Comparison of ENCODE assay signal across 25 cellular contexts in the genomic region with DNA sequence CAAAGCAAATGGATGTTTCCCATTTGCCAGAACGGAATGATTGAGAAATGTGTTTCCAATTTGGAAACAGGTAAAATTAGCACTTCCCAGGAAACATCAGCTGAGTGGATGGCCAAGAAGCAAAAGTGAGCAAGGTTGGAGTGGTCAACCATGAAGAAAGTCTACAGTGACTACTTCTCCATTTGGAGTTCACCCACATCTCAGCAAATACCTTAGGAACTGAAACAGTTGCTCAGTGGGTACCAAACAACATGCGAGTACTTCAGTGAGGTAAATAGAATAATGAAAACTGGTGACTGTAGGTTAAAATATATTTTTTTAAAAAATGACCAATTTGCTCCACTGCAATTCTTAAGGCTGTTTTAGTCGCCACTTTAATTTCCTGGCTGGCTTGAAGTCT. TPM values are rescaled to one million over a fixed set of nuclear protein-coding genes. Genes with fewer than 3 reads are reported as not detected.
"Had no signal": no experiment of that assay in that cellular context is flagged by ENCODE, and none has a peak within 500 bp of the region (broad histone marks: within the 10 kb centered on the region; RNA-seq: fewer than 3 reads in every experiment).

No MANE protein-coding gene starts in this region.

- H3K27ac ChIP-seq: left lung, lower lobe of right lung, ovary, right atrium auricular region, right lobe of liver, tibial nerve, uterus had no signal

- H3K4me1 Mint-ChIP-seq: nephron progenitor cell had no signal

- H3K36me3 ChIP-seq: left lung, lower lobe of right lung, ovary, right atrium auricular region, right lobe of liver, tibial nerve, uterus had no signal

- ATAC-seq: left colon, left lung, lower lobe of right lung, natural killer cell, right lobe of liver had no signal

- H3K27me3 Mint-ChIP-seq: progenitor cell of endocrine pancreas; stimulated activated naive CD8-positive, alpha-beta T cell treated with anti-CD3 and anti-CD28 coated beads, Interleukin-15, Interleukin-2, amounts not matched to agents 100 ng/mL and 50 ng/mL, for 24 hours; type B pancreatic cell had no signal

- H3K36me3 Mint-ChIP-seq: immature natural killer cell, natural killer cell had no signal

- H3K27ac Mint-ChIP-seq: immature natural killer cell; natural killer cell; nephron progenitor cell; progenitor cell of endocrine pancreas; stimulated activated naive CD8-positive, alpha-beta T cell treated with anti-CD3 and anti-CD28 coated beads, Interleukin-15, Interleukin-2, amounts not matched to agents 100 ng/mL and 50 ng/mL, for 24 hours; type B pancreatic cell had no signal

- DNase-seq: hypothalamus; immature natural killer cell; kidney; left colon; left lung; lower lobe of right lung; mammary epithelial cell; mesenchymal stem cell; natural killer cell; nephron progenitor cell; ovary; right lobe of liver; stimulated activated CD4-positive, alpha-beta T cell treated with anti-CD3 and anti-CD28 coated beads, Interleukin-1b, Interleukin-23, amount 100 ng/mL, for 48 hours; stimulated activated CD4-positive, alpha-beta T cell treated with anti-CD3 and anti-CD28 coated beads, Interleukin-2, amount 100 ng/mL, for 48 hours; stimulated activated CD4-positive, alpha-beta T cell treated with anti-CD3 and anti-CD28 coated beads, Interleukin-4, amount 100 ng/mL, for 4 hours; stimulated activated CD8-positive, alpha-beta memory T cell treated with anti-CD3 and anti-CD28 coated beads, Interleukin-4, amount 100 ng/mL, for 48 hours; stimulated activated naive CD4-positive, alpha-beta T cell; substantia nigra; uterus had no signal

- H3K4me2 ChIP-seq: smooth muscle cell had no signal

- H3K4me3 Mint-ChIP-seq: immature natural killer cell; natural killer cell; nephron progenitor cell; stimulated activated naive CD8-positive, alpha-beta T cell treated with anti-CD3 and anti-CD28 coated beads, Interleukin-15, Interleukin-2, amounts not matched to agents 100 ng/mL and 50 ng/mL, for 24 hours; type B pancreatic cell had no signal

- H3K4me3 ChIP-seq: left lung, lower lobe of right lung, ovary, right atrium auricular region, right lobe of liver, smooth muscle cell, tibial nerve, uterus had no signal

- H3K9me3 Mint-ChIP-seq: natural killer cell; stimulated activated naive CD8-positive, alpha-beta T cell treated with anti-CD3 and anti-CD28 coated beads, Interleukin-15, Interleukin-2, amounts not matched to agents 100 ng/mL and 50 ng/mL, for 24 hours had no signal

- H3K4me1 ChIP-seq: lower lobe of right lung, right lobe of liver, uterus had no signal

- H3K27me3 ChIP-seq: left lung, ovary, right atrium auricular region, right lobe of liver, tibial nerve, uterus had no signal

RNA-seq across cellular contexts. Expression of gene SLC16A9, which starts 57.7 kb away (rescaled TPM):
- total RNA-seq: natural killer cell had no signal
- polyA plus RNA-seq: immature natural killer cell had no signal
